In genomic region chr7:138237995-138238394, GRCh38 we compare ENCODE assay signal across 19 cellular contexts.
"Had no signal": no experiment of that assay in that cellular context is flagged by ENCODE, and none has a peak within 500 bp of the region (broad histone marks: within the 10 kb centered on the region; RNA-seq: fewer than 3 reads in every experiment).

No MANE protein-coding gene starts in this region.

- H3K27ac ChIP-seq: dorsolateral prefrontal cortex, neutrophil, sigmoid colon, skin epidermis, stomach, thoracic aorta, transverse colon had no signal

- H3K4me1 Mint-ChIP-seq: naive thymus-derived CD8-positive, alpha-beta T cell had no signal

- H3K4me1 ChIP-seq: sigmoid colon, stomach, transverse colon had no signal

- DNase-seq: cortex of kidney; dorsolateral prefrontal cortex; effector CD8-positive, alpha-beta T cell; foreskin melanocyte; head of caudate nucleus; hippocampal formation; left colon; mammary epithelial cell; mucosa of descending colon; naive thymus-derived CD8-positive, alpha-beta T cell; sigmoid colon; stimulated activated CD4-positive, alpha-beta T cell treated with anti-CD3 and anti-CD28 coated beads, Interleukin-12 subunit alpha, Interleukin-12 subunit beta, amount 100 ng/mL, for 4 hours; stimulated activated naive CD4-positive, alpha-beta T cell; stomach; substantia nigra; transverse colon had no signal

- H3K27ac Mint-ChIP-seq: naive thymus-derived CD8-positive, alpha-beta T cell had no signal

- ATAC-seq: left colon; mucosa of descending colon; naive thymus-derived CD8-positive, alpha-beta T cell had no signal

- H3K27me3 ChIP-seq: dorsolateral prefrontal cortex, neutrophil, sigmoid colon, stomach, transverse colon had no signal

- H3K36me3 ChIP-seq: neutrophil, sigmoid colon, stomach, thoracic aorta, transverse colon had no signal

- H3K9me3 ChIP-seq: mucosa of descending colon, neutrophil, thoracic aorta, transverse colon had no signal

- H3K4me3 Mint-ChIP-seq: naive thymus-derived CD8-positive, alpha-beta T cell had no signal

- H3K4me3 ChIP-seq: dorsolateral prefrontal cortex, mucosa of descending colon, sigmoid colon, skin epidermis, stomach, thoracic aorta, transverse colon had no signal
